1 cellular context compared by ENCODE assay signal in genomic region chr11:72080326-72081183, GRCh38.
TF ChIP-seq lines count a peak whose summit lies in the region.

Gene LRRC51 (plus strand): TSS chr11:72080850. CDS start chr11:72089084, 8,234 bp downstream.
Gene NUMA1 (minus strand): TSS chr11:72080542. CDS start chr11:72035943, 44,599 bp downstream.

TF ChIP-seq in K562, 482 proteins besides CTCF, POLR2A, EP300 and RAD21 (continued from another document):
- TF ChIP-seq POU5F1 (IDR thresholded peaks at IDR 0.05; ENCODE audit: borderline replicate concordance, low read depth, low read length, partially characterized antibody) (peak; percentile 9), CUX1 (CRISPR knock-in tag; IDR thresholded peaks at IDR 0.05) (no peak), PRDM10 (IDR thresholded peaks at IDR 0.05; ENCODE audit: partially characterized antibody) (peak; percentile 99), ZNF384 (IDR thresholded peaks at IDR 0.05; ENCODE audit: low read depth, low read length) (no peak; the same call in 1 of the 2 replicates), PBX2 (CRISPR knock-in tag; IDR thresholded peaks at IDR 0.05; ENCODE audit: low read depth) (no peak), PBX2 (tag; conservative IDR thresholded peaks at IDR 0.05; ENCODE audit: low read depth) (no peak), BHLHE40 (IDR thresholded peaks at IDR 0.05; ENCODE audit: low read length) (peak; percentile 56), ZFX (CRISPR knock-in tag; IDR thresholded peaks at IDR 0.05) (peak; percentile 89), PHF8 (IDR thresholded peaks at IDR 0.05; ENCODE audit: borderline replicate concordance, low read length) (peak; percentile 83; the same call in 1 of the 2 replicates), USF1 (CRISPR knock-in tag; IDR thresholded peaks at IDR 0.05) (0 out of 2 replicates have a peak, but pooled peaks have one; percentile 5), ARID4B (CRISPR knock-in tag; IDR thresholded peaks at IDR 0.05) (0 out of 2 replicates have a peak, but pooled peaks have one; percentile 51), MYBL2 (IDR thresholded peaks at IDR 0.05; ENCODE audit: low read depth) (peak; percentile 93), MYBL2 (CRISPR knock-in tag; IDR thresholded peaks at IDR 0.05; ENCODE audit: borderline replicate concordance) (no peak)
